Comparison of ENCODE assay signal across 8 cellular contexts in genomic region chr4:74157743-74158560, GRCh38. TPM values are rescaled to one million over a fixed set of nuclear protein-coding genes. Genes with fewer than 3 reads are reported as not detected.
A peak's percentile ranks its signal among the peaks of the same experiment; 100 is the strongest.
DNase-seq lines count a peak whose midpoint lies in the region; TF ChIP-seq lines count a peak whose summit lies in the region.

Gene MTHFD2L (plus strand): TSS chr4:74158118. CDS start chr4:74158139, 21 bp downstream.

- under 1% methylated on average over 46 of the region's 79 CpGs for WGBS in suprapubic skin

- no peaks in the 10 kb centered on the region for H3K9me3 Mint-ChIP-seq in HFFc6
- no peaks in the 10 kb centered on the region for H3K9me3 Mint-ChIP-seq in activated naive CD4-positive, alpha-beta T cell treated with anti-CD3 and anti-CD28 coated beads, Interleukin-2, amount 50 U/mL, for 24 hours

- H3K4me1 Mint-ChIP-seq in HFFc6 (ENCODE audit: low read depth), result peaks cover 47% of the 10 kb centered on the region
- peaks cover 19% of the 10 kb centered on the region for H3K4me1 Mint-ChIP-seq in activated naive CD4-positive, alpha-beta T cell treated with anti-CD3 and anti-CD28 coated beads, Interleukin-2, amount 50 U/mL, for 24 hours

- no peaks in the 10 kb centered on the region for H3K27me3 ChIP-seq in suprapubic skin

- H3K9me3 ChIP-seq in SK-N-MC (ENCODE audit: low read depth, low read length) (no peaks in the 10 kb centered on the region), suprapubic skin (no peaks in the 10 kb centered on the region)

- H3K4me1 ChIP-seq in suprapubic skin, result peaks cover 33% of the 10 kb centered on the region

- H3K36me3 ChIP-seq in SK-N-MC (ENCODE audit: insufficient read depth, low read length) (peaks cover 32% of the 10 kb centered on the region), suprapubic skin (peaks cover 4% of the 10 kb centered on the region)

- peak in 1 of 2 donors; percentile 89 for TF ChIP-seq POLR2A in suprapubic skin (IDR thresholded peaks at IDR 0.05)

- no peak for TF ChIP-seq EP300 in suprapubic skin (IDR thresholded peaks at IDR 0.05)

- H3K27ac Mint-ChIP-seq in HFFc6, result peak within 1 kb of the TSS; percentile 99
- peak within 1 kb of the TSS; percentile 90 for H3K27ac Mint-ChIP-seq in activated naive CD4-positive, alpha-beta T cell treated with anti-CD3 and anti-CD28 coated beads, Interleukin-2, amount 50 U/mL, for 24 hours

- peak within 1 kb of the TSS; percentile 20; the same call in 1 of the 2 replicates for H3K27ac ChIP-seq in SK-N-MC
- H3K27ac ChIP-seq in suprapubic skin, result peak within 1 kb of the TSS; percentile 93

- DNase-seq in HFFc6 (peak; percentile 96), NAMALWA (ENCODE audit: low spot score) (peak; percentile 93), SK-N-MC (ENCODE audit: low read depth, low spot score) (peak; percentile 26), glomerular endothelial cell (ENCODE audit: extremely low read depth, low read depth, low spot score) (peak; percentile 58), occipital lobe (lab: John Stamatoyannopoulos, UW) (peak; percentile 92), suprapubic skin (ENCODE audit: low spot score in 2 of 2) (peak; percentile 94 to 96)

- TF ChIP-seq CTCF in HFFc6 (IDR thresholded peaks at IDR 0.05) (no peak), suprapubic skin (IDR thresholded peaks at IDR 0.05) (no peak)

- H3K36me3 Mint-ChIP-seq in HFFc6 (ENCODE audit: low read depth), result peaks cover 12% of the 10 kb centered on the region
- peaks cover 10% of the 10 kb centered on the region for H3K36me3 Mint-ChIP-seq in activated naive CD4-positive, alpha-beta T cell treated with anti-CD3 and anti-CD28 coated beads, Interleukin-2, amount 50 U/mL, for 24 hours

- H3K9ac ChIP-seq in SK-N-MC (ENCODE audit: insufficient read length), result peak within 1 kb of the TSS; percentile 91

- H3K4me3 ChIP-seq in GM08714 (ENCODE audit: low read length), result peak within 1 kb of the TSS; percentile 97
- peak within 1 kb of the TSS; percentile 94 for H3K4me3 ChIP-seq in SK-N-MC
- peak within 1 kb of the TSS; percentile 70 for H3K4me3 ChIP-seq in suprapubic skin

- no peaks in the 10 kb centered on the region for H3K27me3 Mint-ChIP-seq in HFFc6 (ENCODE audit: insufficient read depth)
- no peaks in the 10 kb centered on the region for H3K27me3 Mint-ChIP-seq in activated naive CD4-positive, alpha-beta T cell treated with anti-CD3 and anti-CD28 coated beads, Interleukin-2, amount 50 U/mL, for 24 hours

- peak within 1 kb of the TSS; percentile 88 for H3K4me3 Mint-ChIP-seq in HFFc6
- peak within 1 kb of the TSS; percentile 93 for H3K4me3 Mint-ChIP-seq in activated naive CD4-positive, alpha-beta T cell treated with anti-CD3 and anti-CD28 coated beads, Interleukin-2, amount 50 U/mL, for 24 hours

RNA-seq across cellular contexts. Expression of gene MTHFD2L, which starts in this region (rescaled TPM):
- 1 to 10 TPM; 5.2 to 9.0 (median 8.1) TPM for total RNA-seq in HFFc6 (2021; fragmentation: NEBNext Ultra II Directional; extraction: Animal tissue kit (Norgen Biotek cat#: 25700))
- total RNA-seq in glomerular endothelial cell, result 9.6 and 12.1 TPM in 2 replicates
- total RNA-seq in occipital lobe, result 48.0 TPM
- total RNA-seq in suprapubic skin, result 10 to 100 TPM; 13.1 to 22.9 (median 15.3) TPM

Comparison
In these comparisons a context has a peak if more than half of its experiments do, and no peak if none do; other contexts are left out.
1. Peak in every context shown above with its lines: DNase-seq, H3K4me3 ChIP-seq and H3K27ac ChIP-seq.
2. DNase-seq: peak in every context shown above with its lines; median percentile 96 in HFFc6; 95 in suprapubic skin; 93 in NAMALWA; 92 in occipital lobe; 58 in glomerular endothelial cell; 26 in SK-N-MC.